In the genomic region with DNA sequence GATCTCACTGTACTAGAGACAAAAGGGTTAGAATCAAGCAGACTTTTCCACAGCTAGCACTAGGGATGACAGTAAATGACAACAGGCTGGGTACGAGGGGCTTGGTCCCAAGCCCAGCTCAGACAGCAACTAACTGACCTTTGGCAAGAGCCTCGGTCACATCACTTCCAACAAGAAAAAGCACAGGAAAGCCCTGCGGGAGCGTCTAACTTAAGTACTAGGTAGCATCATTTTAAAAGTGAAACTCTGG, we compare ENCODE assay signal across 1 cellular context.
TF ChIP-seq lines count a peak whose summit lies in the region.

No MANE protein-coding gene starts in this region.

TF ChIP-seq in endothelial cell of umbilical vein, 7 proteins besides CTCF, POLR2A, EP300 and RAD21 (continued from another document):
- TF ChIP-seq EZH2 (IDR thresholded peaks at IDR 0.05; ENCODE audit: borderline replicate concordance, low read depth, low read length, severe bottlenecking) (no peak), FOS (IDR thresholded peaks at IDR 0.05; ENCODE audit: borderline replicate concordance, insufficient read depth, low read length) (no peak)
- TF ChIP-seq, protein P1, sequence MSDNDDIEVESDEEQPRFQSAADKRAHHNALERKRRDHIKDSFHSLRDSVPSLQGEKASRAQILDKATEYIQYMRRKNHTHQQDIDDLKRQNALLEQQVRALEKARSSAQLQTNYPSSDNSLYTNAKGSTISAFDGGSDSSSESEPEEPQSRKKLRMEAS (IDR thresholded peaks at IDR 0.05; ENCODE audit: insufficient read depth, insufficient read length): no peak
